ENCODE assay signal across 1 cellular context in genomic region chr16:54193656-54194007, GRCh38.
TF ChIP-seq lines count a peak whose summit lies in the region.

No MANE protein-coding gene starts in this region.

TF ChIP-seq in SK-N-SH treated with all-trans-retinoic acid at 6 μM for 48 hours, 23 proteins besides CTCF, POLR2A, EP300 and RAD21 (continued from another document):
- TF ChIP-seq POU6F1 (CRISPR knock-in tag; IDR thresholded peaks at IDR 0.05; ENCODE audit: borderline replicate concordance, low read depth) (no peak), TSHZ2 (CRISPR knock-in tag; IDR thresholded peaks at IDR 0.05) (no peak), GLIS3 (CRISPR knock-in tag; IDR thresholded peaks at IDR 0.05) (no peak), TOX (CRISPR knock-in tag; IDR thresholded peaks at IDR 0.05; ENCODE audit: borderline replicate concordance) (no peak), PPARA (CRISPR knock-in tag; IDR thresholded peaks at IDR 0.05; ENCODE audit: borderline replicate concordance) (no peak), CSDC2 (CRISPR knock-in tag; IDR thresholded peaks at IDR 0.05) (no peak), ARNTL (CRISPR knock-in tag; IDR thresholded peaks at IDR 0.05; ENCODE audit: borderline replicate concordance, low read depth) (no peak)
TF ChIP-seq in SK-N-SH treated with all-trans-retinoic acid at 6 μM for 48 hours: peak in this region for 0.
